ENCODE assay signal across 28 cellular contexts in genomic region chr6:110271732-110272022, GRCh38.
"Had no signal": no experiment of that assay in that cellular context is flagged by ENCODE, and none has a peak within 500 bp of the region (broad histone marks: within the 10 kb centered on the region; RNA-seq: fewer than 3 reads in every experiment).

No MANE protein-coding gene starts in this region.

- DNase-seq: naive B cell; naive thymus-derived CD8-positive, alpha-beta T cell; nephron progenitor cell; occipital lobe; ovary; posterior cingulate gyrus; psoas muscle; right cardiac atrium; stimulated activated CD4-positive, alpha-beta T cell treated with anti-CD3 and anti-CD28 coated beads, Interleukin-15, amount 100 ng/mL, for 24 hours; stimulated activated CD4-positive, alpha-beta T cell treated with anti-CD3 and anti-CD28 coated beads, Interleukin-2, amount 100 ng/mL, for 24 hours; stimulated activated CD4-positive, alpha-beta T cell treated with anti-CD3 and anti-CD28 coated beads, Interleukin-2, amount 100 ng/mL, for 48 hours; stimulated activated CD4-positive, alpha-beta T cell treated with anti-CD3 and anti-CD28 coated beads, Interleukin-4, amount 100 ng/mL, for 4 hours; stimulated activated CD8-positive, alpha-beta memory T cell treated with anti-CD3 and anti-CD28 coated beads, Interleukin-4, amount 100 ng/mL, for 48 hours; stimulated activated naive CD4-positive, alpha-beta T cell; stimulated activated naive CD8-positive, alpha-beta T cell treated with anti-CD3 and anti-CD28 coated beads, Interleukin-15, amount 100 ng/mL, for 72 hours; stimulated activated naive CD8-positive, alpha-beta T cell treated with anti-CD3 and anti-CD28 coated beads, Interleukin-15, Interleukin-2, amounts not matched to agents 100 U/mL and 50 U/mL, for 24 hours; thyroid gland; trophoblast cell; upper lobe of left lung had no signal

- H3K27me3 ChIP-seq: ovary, thyroid gland, tibial nerve, upper lobe of left lung, vagina had no signal

- FAIRE-seq: urothelium cell line had no signal

- H3K36me3 ChIP-seq: ovary, thoracic aorta, thyroid gland, tibial nerve, upper lobe of left lung, vagina had no signal

- H3K79me2 ChIP-seq: parathyroid adenoma had no signal

- H3K27ac ChIP-seq: ovary, parathyroid adenoma, psoas muscle, skin epidermis, thoracic aorta, thyroid gland, tibial nerve, upper lobe of left lung, vagina had no signal

- H2AFZ ChIP-seq: parathyroid adenoma had no signal

- H3K9ac ChIP-seq: parathyroid adenoma had no signal

- H3K9me3 ChIP-seq: ovary, psoas muscle, thoracic aorta, thyroid gland, tibial nerve, upper lobe of left lung, vagina had no signal

- H3K4me1 ChIP-seq: parathyroid adenoma, psoas muscle, thyroid gland, tibial nerve, upper lobe of left lung, vagina had no signal

- ATAC-seq: naive thymus-derived CD8-positive, alpha-beta T cell; natural killer cell treated with Interleukin-12 subunit alpha and Interleukin-12 subunit beta and Interleukin-15 and Interleukin-18, amount 100 ng/mL, for 72 hours; psoas muscle; right cardiac atrium; sciatic nerve; stimulated activated memory B cell treated with anti-CD40 and anti-IgM and Interleukin-4, amounts not matched to agents 10 μg/mL and 1 μg/mL and 100 μg/mL, for 72 hours; stimulated activated naive CD8-positive, alpha-beta T cell treated with anti-CD3 and anti-CD28 coated beads, Interleukin-15, amount 100 ng/mL, for 72 hours; stimulated activated naive CD8-positive, alpha-beta T cell treated with anti-CD3 and anti-CD28 coated beads, Interleukin-15, Interleukin-2, amounts not matched to agents 100 U/mL and 50 U/mL, for 24 hours had no signal

- H3K4me3 ChIP-seq: ovary, psoas muscle, skin epidermis, thoracic aorta, thyroid gland, tibial nerve, upper lobe of left lung, vagina had no signal
